In the genomic region with DNA sequence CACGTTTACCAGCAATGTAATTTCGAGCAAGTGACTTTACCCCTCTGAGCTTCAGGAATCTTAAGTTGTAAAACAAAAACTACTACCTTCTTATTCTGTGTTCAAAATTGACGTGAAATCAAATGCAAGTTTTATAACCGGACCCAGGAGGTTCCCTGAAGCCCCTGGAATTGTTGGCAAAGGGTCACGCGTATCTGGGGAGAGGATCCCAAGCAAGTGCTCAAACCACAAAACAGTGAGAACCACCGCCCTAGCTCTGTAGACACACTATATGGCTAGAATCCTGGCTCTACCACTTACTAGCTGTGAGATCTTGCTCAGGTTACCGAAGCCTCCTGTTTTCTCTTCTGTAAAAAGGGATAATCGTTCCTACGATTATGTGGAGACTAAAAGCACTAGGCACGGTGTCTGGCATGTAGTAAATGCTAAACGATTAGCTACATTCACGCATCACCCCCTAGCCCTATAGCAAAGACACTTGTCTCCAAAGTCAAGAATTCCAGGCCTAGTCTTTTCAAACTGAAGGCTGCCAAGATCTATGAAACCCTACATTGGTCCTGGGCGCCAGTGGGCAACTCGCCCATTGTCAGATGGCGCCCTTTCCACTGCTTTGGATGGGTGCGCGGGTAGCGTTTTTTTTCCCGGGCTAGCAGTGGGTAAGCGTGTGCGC, we compare ENCODE assay signal across 29 cellular contexts. TPM values are rescaled to one million over a fixed set of nuclear protein-coding genes. Genes with fewer than 3 reads are reported as not detected.
DNase-seq lines count a peak whose midpoint lies in the region; ATAC-seq and TF ChIP-seq lines count a peak whose summit lies in the region.
"Had no signal": no experiment of that assay in that cellular context is flagged by ENCODE, and none has a peak within 500 bp of the region (broad histone marks: within the 10 kb centered on the region; RNA-seq: fewer than 3 reads in every experiment).

No MANE protein-coding gene starts in this region.

- H3K14ac ChIP-seq in neuronal stem cell (ENCODE audit: low read length), result no peak overlapping the region

- no peaks in the 10 kb centered on the region for H3K9me2 ChIP-seq in hepatocyte (replicated peaks; ENCODE audit: insufficient read depth)

- H3K4me1 ChIP-seq in hepatocyte (ENCODE audit: insufficient read depth) (peaks cover 24% of the 10 kb centered on the region), neuronal stem cell (ENCODE audit: control insufficient read depth in 2 of 2, insufficient read depth in 1 of 2, low read depth in 1 of 2, low read length in 2 of 2) (peaks cover 7 to 10% of the 10 kb centered on the region in 2 donors), transverse colon (peaks cover 4 to 62% (median 29%) of the 10 kb centered on the region in 4 donors)
- H3K4me1 ChIP-seq: breast epithelium, prostate gland had no signal

- H3K23ac ChIP-seq in neuronal stem cell (ENCODE audit: low read depth, low read length, poor library complexity), result no peak overlapping the region

- H3K27ac ChIP-seq in hepatocyte (no peak overlapping the region), neuronal stem cell (replicated peaks; ENCODE audit: low read length) (no peak overlapping the region), transverse colon (peak overlapping the region; percentile 86 to 94 (median 90))
- H3K27ac ChIP-seq: 22Rv1, breast epithelium, epithelial cell of prostate, prostate gland had no signal

- no peak for TF ChIP-seq POLR2A in transverse colon (IDR thresholded peaks at IDR 0.05)

- H2AFZ ChIP-seq in hepatocyte (no peak overlapping the region), neuronal stem cell (ENCODE audit: low read length) (peak overlapping the region; percentile 65)

- no peak overlapping the region for H3K18ac ChIP-seq in neuronal stem cell (ENCODE audit: low read length)

- no peak overlapping the region for H2AK5ac ChIP-seq in neuronal stem cell (ENCODE audit: low read depth, low read length)

- no peak overlapping the region for H3K4me3 ChIP-seq in hepatocyte
- no peak overlapping the region for H3K4me3 ChIP-seq in neuronal stem cell (ENCODE audit: low read length in 2 of 2)
- peak overlapping the region in 3 of 4 donors; percentile 8 to 44 (median 27) for H3K4me3 ChIP-seq in transverse colon
- H3K4me3 ChIP-seq: breast epithelium, prostate gland had no signal

- H2BK120ac ChIP-seq in neuronal stem cell (ENCODE audit: low read depth, low read length), result no peak overlapping the region

- H3K4me2 ChIP-seq in hepatocyte, result peak overlapping the region; percentile 72
- no peak overlapping the region for H3K4me2 ChIP-seq in neuronal stem cell (ENCODE audit: insufficient read depth, low read length, poor library complexity, severe bottlenecking)

- no peak for ATAC-seq in HG03342 (IDR thresholded peaks at IDR 0.05; ENCODE audit: unreplicated experiment)
- ATAC-seq: HCT116; stimulated activated memory B cell treated with anti-CD40 and anti-IgM and Interleukin-4, amounts not matched to agents 10 μg/mL and 1 μg/mL and 100 μg/mL, for 72 hours had no signal

- no peak overlapping the region for H2BK5ac ChIP-seq in neuronal stem cell (ENCODE audit: low read length)

- no peak overlapping the region for H3K4ac ChIP-seq in neuronal stem cell (ENCODE audit: low read length)

- H3K79me1 ChIP-seq in neuronal stem cell (ENCODE audit: low read depth, low read length), result no peaks in the 10 kb centered on the region

- TF ChIP-seq CTCF in hepatocyte (IDR thresholded peaks at IDR 0.05; ENCODE audit: poor library complexity) (no peak), transverse colon (IDR thresholded peaks at IDR 0.05) (no peak)

- intact Hi-C loops in transverse colon (cut with DNase I; ENCODE audit: low total_unique reads), result no loop called here

- in situ Hi-C loops in transverse colon (cut with MboI; ENCODE audit: low pct_ligation_motif_present in 1 of 4, low pct_unique_long_range_greater_than_20kb in 1 of 4, low sequenced_read_pairs in 3 of 4), result loop anchor here in 1 of 4 donors (10.0 kb wide), 1 partner anchor 86 kb away; a partner anchor contains a TSS

- 17% methylated on average over 22 of the region's 22 CpGs for WGBS in hepatocyte (ENCODE audit: low lambda C conversion rate, missing lambda C conversion rate)
- no CpG with 5 or more reads among the region's 22 CpGs for WGBS in neuronal stem cell (ENCODE audit: extremely low coverage in 2 of 2, insufficient read length in 2 of 2, insufficient replicate concordance in 1 of 2), 2 donors
- 45 to 66% methylated on average over 6 to 22 of the region's 22 CpGs for WGBS in transverse colon (ENCODE audit: low coverage in 1 of 2), 2 donors

- no peak overlapping the region for H4K8ac ChIP-seq in neuronal stem cell (ENCODE audit: low read depth, low read length)

- H2BK12ac ChIP-seq in neuronal stem cell (ENCODE audit: low read length), result no peak overlapping the region

- H3K36me3 ChIP-seq in hepatocyte (replicated peaks; ENCODE audit: insufficient read depth, low read depth), result no peaks in the 10 kb centered on the region
- H3K36me3 ChIP-seq in neuronal stem cell (replicated peaks in 1 of 2; ENCODE audit: control insufficient read depth in 2 of 2, insufficient read depth in 2 of 2, low read length in 2 of 2), result no peaks in the 10 kb centered on the region
- H3K36me3 ChIP-seq in transverse colon, result no peaks in the 10 kb centered on the region
- H3K36me3 ChIP-seq: breast epithelium, prostate gland had no signal

- no peaks in the 10 kb centered on the region for H4K20me1 ChIP-seq in hepatocyte (ENCODE audit: insufficient read depth, poor library complexity, severe bottlenecking)

- no peak for TF ChIP-seq EP300 in transverse colon (IDR thresholded peaks at IDR 0.05; ENCODE audit: low read depth)

- no peaks in the 10 kb centered on the region for H3K9me3 ChIP-seq in hepatocyte (ENCODE audit: low read depth)
- no peaks in the 10 kb centered on the region for H3K9me3 ChIP-seq in neuronal stem cell (replicated peaks in 1 of 2; ENCODE audit: control insufficient read depth in 2 of 2, insufficient read depth in 1 of 2, low read depth in 1 of 2, low read length in 2 of 2)
- H3K9me3 ChIP-seq in transverse colon, result no peaks in the 10 kb centered on the region
- H3K9me3 ChIP-seq: breast epithelium, prostate gland had no signal

- H3K27me3 ChIP-seq in hepatocyte (peaks cover 95% of the 10 kb centered on the region), neuronal stem cell (ENCODE audit: control insufficient read depth in 3 of 3, insufficient read depth in 3 of 3, low read depth in 1 of 3, low read length in 3 of 3) (peaks cover 58 to 94% (median 80%) of the 10 kb centered on the region in 3 experiments), transverse colon (peaks cover 82% of the 10 kb centered on the region)

- no peaks in the 10 kb centered on the region for H3K79me2 ChIP-seq in hepatocyte

- no peak overlapping the region for H4K91ac ChIP-seq in neuronal stem cell (ENCODE audit: low read depth, low read length, poor library complexity)

- H2BK15ac ChIP-seq in neuronal stem cell (ENCODE audit: low read length), result no peak overlapping the region

- DNase-seq in DMS53 (lab: John Stamatoyannopoulos, UW) (peak; percentile 49), DMS53 treated with DMSO at 0.1 percent for 48 hours (lab: John Stamatoyannopoulos, UW; ENCODE audit: unreplicated experiment) (no peak), hepatocyte (ENCODE audit: low spot score) (no peak), neuronal stem cell (ENCODE audit: low spot score) (no peak), transverse colon (no peak), NCI-H1694 treated with DMSO at 0.1 percent for 48 hours (lab: John Stamatoyannopoulos, UW) (no peak), NCI-H1417 treated with DMSO at 0.1 percent for 48 hours (lab: John Stamatoyannopoulos, UW) (no peak)
- DNase-seq: activated CD8-positive, alpha-beta memory T cell treated with anti-CD3 and anti-CD28 coated beads for 24 hours; activated T-cell treated with anti-CD3 and anti-CD28 coated beads for 4 hours; C1 segment of cervical spinal cord; COR-L47; DND-41; effector CD4-positive, alpha-beta T cell; hippocampal formation; immature natural killer cell; NCI-H1048; NCI-H1694; NCI-H446 treated with DMSO at 0.1 percent for 48 hours; substantia nigra had no signal

- H3K9ac ChIP-seq in neuronal stem cell (ENCODE audit: low read depth, low read length, poor library complexity), result no peak overlapping the region

RNA-seq across cellular contexts. Expression of a gene that starts 11.8 kb away (rescaled TPM):
- total RNA-seq in hepatocyte (0.17 and 0.24 TPM in 2 replicates), transverse colon (10 to 100 TPM in 2 of 4 donors, 1 to 10 TPM in 2; 7.0 to 11.1 (median 9.7) TPM)
- polyA plus RNA-seq in hepatocyte, result not detected in 2 replicates
- polyA plus RNA-seq in neuronal stem cell (2013, experiment 1 of 2), result 0.01 TPM
- not detected for polyA plus RNA-seq in neuronal stem cell (2013, experiment 2 of 2)
- total RNA-seq: lung microvascular endothelial cell, prostate gland, RPMI7951 had no signal
- polyA plus RNA-seq: immature natural killer cell, urinary bladder had no signal

Comparison
In these comparisons a context has a peak if more than half of its experiments do, and no peak if none do; other contexts are left out.
1. H3K27ac ChIP-seq: peak in transverse colon (4 of 4); none in hepatocyte (single experiment) and neuronal stem cell (single experiment).
2. H3K4me3 ChIP-seq: peak in transverse colon (3 of 4); none in hepatocyte (single experiment) and neuronal stem cell (0 of 2).